Comparison of ENCODE assay signal across 8 cellular contexts in the genomic region with DNA sequence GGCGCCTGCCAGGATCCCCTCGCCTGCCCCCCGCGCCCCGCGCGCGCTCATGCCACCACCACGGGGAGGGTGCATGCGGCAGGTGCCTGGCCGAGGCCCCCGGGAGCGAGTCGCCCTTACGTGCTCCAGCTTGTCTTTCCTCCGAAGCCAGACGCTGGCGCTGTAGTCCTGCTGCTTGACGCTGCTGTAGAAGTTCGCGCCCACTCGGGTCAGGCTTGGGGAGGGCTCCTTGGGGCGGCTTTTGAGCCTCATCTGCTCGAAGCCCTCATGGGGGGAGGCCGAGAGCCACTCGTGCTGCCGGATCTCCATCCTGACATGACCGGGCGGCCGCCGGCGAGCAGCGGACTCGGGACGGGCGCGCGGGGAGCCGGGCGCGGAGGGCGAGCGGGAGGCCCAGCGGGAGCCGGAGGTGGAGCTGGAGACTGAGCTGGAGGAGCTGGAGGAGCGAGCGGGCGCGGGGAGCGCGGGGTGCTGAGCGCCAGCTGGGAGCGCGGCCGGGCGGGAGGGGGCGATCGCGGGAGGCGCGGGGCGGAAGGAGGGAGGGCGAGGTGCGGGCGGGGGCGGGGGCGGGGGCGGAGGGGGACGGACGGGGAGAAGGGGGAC. TPM values are rescaled to one million over a fixed set of nuclear protein-coding genes. Genes with fewer than 3 reads are reported as not detected.
DNase-seq lines count a peak whose midpoint lies in the region; ATAC-seq and TF ChIP-seq lines count a peak whose summit lies in the region.

No MANE protein-coding gene starts in this region.

- no peaks in the 10 kb centered on the region for H3K36me3 ChIP-seq in heart right ventricle
- no peaks in the 10 kb centered on the region for H3K36me3 ChIP-seq in RWPE2 (ENCODE audit: low read depth)
- H3K36me3 ChIP-seq in esophagus squamous epithelium, result no peaks in the 10 kb centered on the region
- no peaks in the 10 kb centered on the region for H3K36me3 ChIP-seq in neuronal stem cell (replicated peaks in 1 of 2; ENCODE audit: control insufficient read depth in 2 of 2, insufficient read depth in 2 of 2, low read length in 2 of 2)

- 1 to 2% methylated on average over 53 to 69 of the region's 70 CpGs for WGBS in heart right ventricle, 2 donors
- 0% methylated on average over 1 of the region's 70 CpGs; no CpG with 5 or more reads in 1 of the 2 donors for WGBS in esophagus squamous epithelium, 2 donors
- no CpG with 5 or more reads among the region's 70 CpGs for WGBS in neuronal stem cell (ENCODE audit: extremely low coverage in 2 of 2, insufficient read length in 2 of 2, insufficient replicate concordance in 1 of 2), 2 donors

- no peak for TF ChIP-seq POLR2A in esophagus squamous epithelium (IDR thresholded peaks at IDR 0.05)

- H3K4me3 ChIP-seq in heart right ventricle, result peak overlapping the region in 9 of 10 donors; percentile 22 to 55 (median 47)
- H3K4me3 ChIP-seq in RWPE2 (ENCODE audit: severe bottlenecking), result peak overlapping the region; percentile 40
- H3K4me3 ChIP-seq in esophagus squamous epithelium, result peak overlapping the region; percentile 7 to 61 (median 40)
- H3K4me3 ChIP-seq in neuronal stem cell (ENCODE audit: low read length in 2 of 2), result peak overlapping the region; percentile 52 to 90

- H2BK120ac ChIP-seq in neuronal stem cell (ENCODE audit: low read depth, low read length), result peak overlapping the region; percentile 61

- H3K4me2 ChIP-seq in neuronal stem cell (ENCODE audit: insufficient read depth, low read length, poor library complexity, severe bottlenecking), result peak overlapping the region; percentile 99

- H2BK5ac ChIP-seq in neuronal stem cell (ENCODE audit: low read length), result peak overlapping the region; percentile 87

- H3K18ac ChIP-seq in neuronal stem cell (ENCODE audit: low read length), result peak overlapping the region; percentile 94

- H3K27ac ChIP-seq in heart right ventricle (no peak overlapping the region), RWPE2 (ENCODE audit: poor library complexity, severe bottlenecking) (no peak overlapping the region), esophagus squamous epithelium (no peak overlapping the region), neuronal stem cell (replicated peaks; ENCODE audit: low read length) (no peak overlapping the region)

- ATAC-seq in heart right ventricle, result peak in 6 of 8 donors; percentile 26 to 54 (median 49)
- ATAC-seq in Right ventricle myocardium superior (ENCODE audit: poor library complexity), result no peak
- ATAC-seq in RWPE2 (ENCODE audit: low read depth), result peak; percentile 74
- ATAC-seq in HG03378 (IDR thresholded peaks at IDR 0.05; ENCODE audit: unreplicated experiment), result no peak
- no peak for ATAC-seq in HG02571 (IDR thresholded peaks at IDR 0.05; ENCODE audit: unreplicated experiment)
- ATAC-seq in HG03045 (IDR thresholded peaks at IDR 0.05; ENCODE audit: unreplicated experiment), result no peak

- peak overlapping the region; percentile 99 for H2AFZ ChIP-seq in neuronal stem cell (ENCODE audit: low read length)

- H2BK15ac ChIP-seq in neuronal stem cell (ENCODE audit: low read length), result peak overlapping the region; percentile 97

- H3K79me1 ChIP-seq in neuronal stem cell (ENCODE audit: low read depth, low read length), result no peaks in the 10 kb centered on the region

- H3K23ac ChIP-seq in neuronal stem cell (ENCODE audit: low read depth, low read length, poor library complexity), result no peak overlapping the region

- H3K27me3 ChIP-seq in heart right ventricle (peaks cover 11 to 83% (median 50%) of the 10 kb centered on the region in 7 donors), RWPE2 (ENCODE audit: insufficient read depth, poor library complexity, severe bottlenecking) (no peaks in the 10 kb centered on the region), esophagus squamous epithelium (peaks cover 0 to 78% (median 7%) of the 10 kb centered on the region in 4 donors), neuronal stem cell (ENCODE audit: control insufficient read depth in 3 of 3, insufficient read depth in 3 of 3, low read depth in 1 of 3, low read length in 3 of 3) (peaks cover 0 to 39% (median 10%) of the 10 kb centered on the region in 3 experiments)

- H3K4ac ChIP-seq in neuronal stem cell (ENCODE audit: low read length), result no peak overlapping the region

- no peak overlapping the region for H2AK5ac ChIP-seq in neuronal stem cell (ENCODE audit: low read depth, low read length)

- TF ChIP-seq CTCF in heart right ventricle (IDR thresholded peaks at IDR 0.05) (peak in 1 of 9 donors; percentile 17), RWPE2 (IDR thresholded peaks at IDR 0.05; ENCODE audit: poor library complexity, severe bottlenecking) (peak; percentile 44), esophagus squamous epithelium (IDR thresholded peaks at IDR 0.05) (no peak)

- H3K14ac ChIP-seq in neuronal stem cell (ENCODE audit: low read length), result peak overlapping the region; percentile 75

- peak overlapping the region; percentile 73 for H2BK12ac ChIP-seq in neuronal stem cell (ENCODE audit: low read length)

- DNase-seq in heart right ventricle (peak in 1 of 2 donors; percentile 20), Right ventricle myocardium superior (no peak), RWPE2 (ENCODE audit: low spot score) (no peak), esophagus squamous epithelium (lab: John Stamatoyannopoulos, UW) (no peak), neuronal stem cell (ENCODE audit: low spot score) (peak; percentile 70)

- no peak overlapping the region for H4K91ac ChIP-seq in neuronal stem cell (ENCODE audit: low read depth, low read length, poor library complexity)

- intact Hi-C loops in heart right ventricle (cut with DNase I), result no loop called here
- intact Hi-C loops in Right ventricle myocardium superior (cut with DNase I), result no loop called here
- intact Hi-C loops in esophagus squamous epithelium (cut with DNase I), result no loop called here

- H4K8ac ChIP-seq in neuronal stem cell (ENCODE audit: low read depth, low read length), result no peak overlapping the region

- H3K4me1 ChIP-seq in heart right ventricle, result peaks cover 0 to 18% (median 13%) of the 10 kb centered on the region in 9 donors
- H3K4me1 ChIP-seq in RWPE2 (ENCODE audit: insufficient read depth, poor library complexity, severe bottlenecking), result no peaks in the 10 kb centered on the region
- H3K4me1 ChIP-seq in esophagus squamous epithelium, result peaks cover 8 to 24% (median 20%) of the 10 kb centered on the region in 3 donors
- H3K4me1 ChIP-seq in neuronal stem cell (ENCODE audit: control insufficient read depth in 2 of 2, insufficient read depth in 1 of 2, low read depth in 1 of 2, low read length in 2 of 2), result peaks cover 2 to 4% of the 10 kb centered on the region in 2 donors

- no peaks in the 10 kb centered on the region for H3K9me3 ChIP-seq in heart right ventricle
- no peaks in the 10 kb centered on the region for H3K9me3 ChIP-seq in RWPE2 (ENCODE audit: severe bottlenecking)
- H3K9me3 ChIP-seq in esophagus squamous epithelium, result no peaks in the 10 kb centered on the region
- no peaks in the 10 kb centered on the region for H3K9me3 ChIP-seq in neuronal stem cell (replicated peaks in 1 of 2; ENCODE audit: control insufficient read depth in 2 of 2, insufficient read depth in 1 of 2, low read depth in 1 of 2, low read length in 2 of 2)

- peak overlapping the region; percentile 89 for H3K9ac ChIP-seq in neuronal stem cell (ENCODE audit: low read depth, low read length, poor library complexity)

RNA-seq across cellular contexts. Expression of a gene that starts 0.4 kb away (rescaled TPM):
- 1 to 10 TPM in 1 of 10 donors, under 1 TPM in 6, not detected in 3; 0.13 to 1.3 (median 0.48) TPM for total RNA-seq in heart right ventricle
- under 1 TPM in 1 of 2 donors, not detected in 1; 0.35 TPM for polyA plus RNA-seq in heart right ventricle
- total RNA-seq in Right ventricle myocardium superior, result not detected
- under 1 TPM in 2 of 4 donors, not detected in 2; 0.18 to 0.57 TPM for total RNA-seq in esophagus squamous epithelium
- polyA plus RNA-seq in neuronal stem cell (2013, experiment 1 of 2), result 3.0 TPM
- 2.9 TPM for polyA plus RNA-seq in neuronal stem cell (2013, experiment 2 of 2)

Comparison
In these comparisons a context has a peak if more than half of its experiments do, and no peak if none do; other contexts are left out.
1. ATAC-seq: peak in heart right ventricle (6 of 8) and RWPE2 (single experiment); none in Right ventricle myocardium superior (single experiment), HG03378 (single experiment), HG02571 (single experiment) and HG03045 (single experiment).
2. Peak in every context shown above with its lines, with median percentiles within 50 percentile points of each other: H3K4me3 ChIP-seq.